18 cellular contexts compared by ENCODE assay signal in genomic region chr5:43635374-43635773, GRCh38. TPM values are rescaled to one million over a fixed set of nuclear protein-coding genes. Genes with fewer than 3 reads are reported as not detected.
DNase-seq lines count a peak whose midpoint lies in the region; ATAC-seq and TF ChIP-seq lines count a peak whose summit lies in the region.
"Had no signal": no experiment of that assay in that cellular context is flagged by ENCODE, and none has a peak within 500 bp of the region (broad histone marks: within the 10 kb centered on the region; RNA-seq: fewer than 3 reads in every experiment).

No MANE protein-coding gene starts in this region.

- no peak overlapping the region for H4K91ac ChIP-seq in IMR-90 (ENCODE audit: insufficient read depth, low read depth, low read length)

- no peak overlapping the region for H4K5ac ChIP-seq in IMR-90 (ENCODE audit: low read depth, low read length)

- no peak overlapping the region for H3K14ac ChIP-seq in IMR-90 (replicated peaks; ENCODE audit: low read depth, low read length)

- DNase-seq in IMR-90 = peak; percentile 52
- no peak for DNase-seq in right lobe of liver
- no peak for DNase-seq in thoracic aorta (ENCODE audit: low spot score)
- DNase-seq in HT-29 (ENCODE audit: low spot score) = no peak
- no peak for DNase-seq in NCI-H2196 (lab: John Stamatoyannopoulos, UW; ENCODE audit: unreplicated experiment)
- no peak for DNase-seq in HuH-7 (ENCODE audit: low spot score)
- no peak for DNase-seq in NCI-H2171 treated with DMSO at 0.1 percent for 48 hours (lab: John Stamatoyannopoulos, UW)
- DNase-seq: activated CD4-positive, alpha-beta memory T cell treated with anti-CD3 and anti-CD28 coated beads for 36 hours; activated naive CD4-positive, alpha-beta T cell treated with anti-CD3 and anti-CD28 coated beads, Interleukin-2, amount 10 ng/mL, durations not matched to agents 7 days and 5 days; activated T-cell treated with anti-CD3 and anti-CD28 coated beads, Interleukin-2, amount 50 U/mL, for 1 hour; glutamatergic neuron; natural killer cell; NCI-H1694; NCI-H345; NK-92 treated with Interleukin-12 subunit alpha and Interleukin-12 subunit beta, amount 100 ng/mL, for 24 hours; T-helper 1 cell; WERI-Rb-1 had no signal

- H2AK5ac ChIP-seq in IMR-90 (ENCODE audit: low read depth, low read length) = no peak overlapping the region

- H3K4me2 ChIP-seq in IMR-90 (ENCODE audit: low read depth, low read length) = no peak overlapping the region

- no TSS peak for BruUV-seq in IMR-90 (replicated peaks; lab: Mats Ljungman, UMichigan)

- peaks cover 12 to 44% of the 10 kb centered on the region in 2 experiments; a peak in 3 of 4 replicates for H3K79me1 ChIP-seq in IMR-90 (ENCODE audit: low read depth in 1 of 2, low read length in 2 of 2)

- H3K4ac ChIP-seq in IMR-90 (ENCODE audit: low read depth, low read length) = no peak overlapping the region

- H2AK9ac ChIP-seq in IMR-90 (replicated peaks; ENCODE audit: low read depth, low read length, poor library complexity) = no peak overlapping the region

- TF ChIP-seq POLR2A in IMR-90 (IDR thresholded peaks at IDR 0.05; ENCODE audit: low read depth, low read length) (no peak), right lobe of liver (IDR thresholded peaks at IDR 0.05) (no peak)

- H2AFZ ChIP-seq in IMR-90 (replicated peaks; ENCODE audit: low read length, poor library complexity) = no peak overlapping the region

- H3K9ac ChIP-seq in IMR-90 (ENCODE audit: low read depth, low read length) = no peak overlapping the region

- TF ChIP-seq CTCF in IMR-90 (conservative IDR thresholded peaks at IDR 0.05; ENCODE audit: low read depth, low read length) (no peak), right lobe of liver (IDR thresholded peaks at IDR 0.05) (no peak), thoracic aorta (IDR thresholded peaks at IDR 0.05) (no peak)

- H3K36me3 ChIP-seq in IMR-90 (ENCODE audit: control insufficient read depth, insufficient read depth, low read length) (peaks cover 7% of the 10 kb centered on the region), right lobe of liver (no peaks in the 10 kb centered on the region), thoracic aorta (no peaks in the 10 kb centered on the region)

- H3K4me1 ChIP-seq in IMR-90 (ENCODE audit: control insufficient read depth, insufficient read depth, low read length) (peaks cover 3% of the 10 kb centered on the region; the same call in 1 of the 2 replicates), right lobe of liver (peaks cover 0 to 36% (median 10%) of the 10 kb centered on the region in 4 donors), thoracic aorta (ENCODE audit: control insufficient read depth in 1 of 2, low read depth in 2 of 2) (peaks cover 53 to 78% of the 10 kb centered on the region in 2 donors)

- no peaks in the 10 kb centered on the region for H4K20me1 ChIP-seq in IMR-90 (ENCODE audit: insufficient read depth, low read length)

- no peak overlapping the region for H2BK20ac ChIP-seq in IMR-90 (ENCODE audit: low read depth, low read length)

- H3K27ac ChIP-seq in IMR-90 (ENCODE audit: insufficient read depth, low read length) = no peak overlapping the region
- peak overlapping the region; percentile 42 for H3K27ac ChIP-seq in angular gyrus (ENCODE audit: low read depth, low read length)
- H3K27ac ChIP-seq in right lobe of liver = peak overlapping the region in 2 of 3 donors; percentile 15 to 35
- H3K27ac ChIP-seq in thoracic aorta = peak overlapping the region; percentile 61 to 64
- H3K27ac ChIP-seq: WERI-Rb-1 had no signal

- H3K9me1 ChIP-seq in IMR-90 (ENCODE audit: insufficient read depth, low read length) = peaks cover 2% of the 10 kb centered on the region; the same call in 1 of the 2 replicates

- no peaks in the 10 kb centered on the region for H3K27me3 ChIP-seq in IMR-90 (ENCODE audit: control insufficient read depth, insufficient read depth, low read length)
- H3K27me3 ChIP-seq in right lobe of liver = no peaks in the 10 kb centered on the region
- no peaks in the 10 kb centered on the region for H3K27me3 ChIP-seq in thoracic aorta (replicated peaks; ENCODE audit: insufficient read depth)

- TF ChIP-seq RAD21 in IMR-90 (IDR thresholded peaks at IDR 0.05; ENCODE audit: low read length) = no peak

- H3K23ac ChIP-seq in IMR-90 (ENCODE audit: low read depth, low read length) = no peak overlapping the region

- no peaks in the 10 kb centered on the region for H3K9me3 ChIP-seq in IMR-90 (ENCODE audit: control insufficient read depth, insufficient read depth, low read length)
- no peaks in the 10 kb centered on the region for H3K9me3 ChIP-seq in right lobe of liver
- no peaks in the 10 kb centered on the region for H3K9me3 ChIP-seq in thoracic aorta

- in situ Hi-C loops in IMR-90 (cut with MboI; ENCODE audit: low sequenced_read_pairs) = loop anchor here (10.0 kb wide), 2 partner anchors 699 to 1139 kb away; no protein-coding TSS in a partner anchor

- H2BK120ac ChIP-seq in IMR-90 (ENCODE audit: low read depth, low read length) = no peak overlapping the region

- H3K4me3 ChIP-seq in IMR-90 (ENCODE audit: insufficient read depth, low read depth, low read length) (no peak overlapping the region), right lobe of liver (no peak overlapping the region), thoracic aorta (no peak overlapping the region)

- H3K56ac ChIP-seq in IMR-90 (ENCODE audit: extremely low read depth, insufficient read depth, low read length) = no peak overlapping the region

- intact Hi-C loops in IMR-90 (cut with micrococcal nuclease) (no loop called here), right lobe of liver (cut with DNase I) (no loop called here)

- POLR2A ChIA-PET in IMR-90 (lab: Charles Lee; ENCODE audit: unreplicated experiment) = no interaction called here

- H2BK15ac ChIP-seq in IMR-90 (ENCODE audit: low read depth, low read length) = no peak overlapping the region

- H4K8ac ChIP-seq in IMR-90 (ENCODE audit: low read depth in 2 of 2, low read length in 2 of 2) = peak overlapping the region in 1 of 2 experiments; percentile 11; a peak in 1 of 4 replicates

- H2BK5ac ChIP-seq in IMR-90 (ENCODE audit: low read depth, low read length, poor library complexity, severe bottlenecking) = peak overlapping the region; percentile 2

- dilution Hi-C loops in IMR-90 (cut with HindIII; ENCODE audit: low sequenced_read_pairs, unreplicated experiment) = no loop called here

- ATAC-seq in IMR-90 (ENCODE audit: low read depth) = peak; percentile 36
- peak; percentile 14 to 67 (median 36) for ATAC-seq in right lobe of liver
- ATAC-seq in thoracic aorta (ENCODE audit: insufficient number of reproducible peaks, low FRiP score, low read depth) = no peak
- ATAC-seq: natural killer cell had no signal

- CTCF ChIA-PET in IMR-90 (lab: Yijun Ruan, JAX) = no interaction called here

- no peak overlapping the region for H3K18ac ChIP-seq in IMR-90 (ENCODE audit: low read depth, low read length)

TF ChIP-seq in IMR-90, 13 proteins besides CTCF, POLR2A, EP300 and RAD21:
- TF ChIP-seq RFX5 (IDR thresholded peaks at IDR 0.05; ENCODE audit: low read depth, low read length) = no peak
- no peak for TF ChIP-seq RCOR1 (IDR thresholded peaks at IDR 0.05; ENCODE audit: insufficient replicate concordance, low read length)
- TF ChIP-seq MAZ (IDR thresholded peaks at IDR 0.05; ENCODE audit: borderline replicate concordance, low read depth, low read length) = no peak
- TF ChIP-seq MAFK (IDR thresholded peaks at IDR 0.05; ENCODE audit: low read depth, low read length) = no peak

RNA-seq across cellular contexts. Expression of gene NNT, which starts 32.4 kb away (rescaled TPM):
- total RNA-seq in IMR-90 (2012; rRNA removed) (57.2 and 58.0 TPM in 2 replicates), right lobe of liver (100 to 1,000 TPM in 4 of 6 experiments, 10 to 100 TPM in 2; 81.3 to 250 (median 188) TPM), thoracic aorta (10 to 100 TPM; 27.9 to 28.9 TPM)
- 19.5 and 23.1 TPM in 2 replicates for polyA plus RNA-seq in IMR-90 (2012; rRNA removed)
- 12.4 and 12.6 TPM in 2 replicates for polyA plus RNA-seq in IMR-90 (2012; cell fraction: cytosol; rRNA removed)
- 15.7 and 32.3 TPM in 2 replicates for polyA plus RNA-seq in IMR-90 (2012; cell fraction: nucleus; rRNA removed; ENCODE audit: low replicate concordance)
- total RNA-seq in HT-29 (2014; rRNA removed; shearing (Covaris generic)) = 17.5 and 21.0 TPM in 2 replicates
